In genomic region chr9:34126207-34127034, GRCh38 we compare ENCODE assay signal across 1 cellular context.
TF ChIP-seq lines count a peak whose summit lies in the region.

Gene DCAF12, minus strand, starts transcription at chr9:34126698. Its CDS starts 267 bp downstream, at chr9:34126431.

TF ChIP-seq in GM12878, 131 proteins besides CTCF, POLR2A, EP300 and RAD21 (continued from another document and continues in another):
- TF ChIP-seq, protein P1, sequence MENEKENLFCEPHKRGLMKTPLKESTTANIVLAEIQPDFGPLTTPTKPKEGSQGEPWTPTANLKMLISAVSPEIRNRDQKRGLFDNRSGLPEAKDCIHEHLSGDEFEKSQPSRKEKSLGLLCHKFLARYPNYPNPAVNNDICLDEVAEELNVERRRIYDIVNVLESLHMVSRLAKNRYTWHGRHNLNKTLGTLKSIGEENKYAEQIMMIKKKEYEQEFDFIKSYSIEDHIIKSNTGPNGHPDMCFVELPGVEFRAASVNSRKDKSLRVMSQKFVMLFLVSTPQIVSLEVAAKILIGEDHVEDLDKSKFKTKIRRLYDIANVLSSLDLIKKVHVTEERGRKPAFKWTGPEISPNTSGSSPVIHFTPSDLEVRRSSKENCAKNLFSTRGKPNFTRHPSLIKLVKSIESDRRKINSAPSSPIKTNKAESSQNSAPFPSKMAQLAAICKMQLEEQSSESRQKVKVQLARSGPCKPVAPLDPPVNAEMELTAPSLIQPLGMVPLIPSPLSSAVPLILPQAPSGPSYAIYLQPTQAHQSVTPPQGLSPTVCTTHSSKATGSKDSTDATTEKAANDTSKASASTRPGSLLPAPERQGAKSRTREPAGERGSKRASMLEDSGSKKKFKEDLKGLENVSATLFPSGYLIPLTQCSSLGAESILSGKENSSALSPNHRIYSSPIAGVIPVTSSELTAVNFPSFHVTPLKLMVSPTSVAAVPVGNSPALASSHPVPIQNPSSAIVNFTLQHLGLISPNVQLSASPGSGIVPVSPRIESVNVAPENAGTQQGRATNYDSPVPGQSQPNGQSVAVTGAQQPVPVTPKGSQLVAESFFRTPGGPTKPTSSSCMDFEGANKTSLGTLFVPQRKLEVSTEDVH (IDR thresholded peaks at IDR 0.05; ENCODE audit: low read depth, partially characterized antibody): no peak
- TF ChIP-seq ZNF622 (IDR thresholded peaks at IDR 0.05) (no peak), FOXK2 (IDR thresholded peaks at IDR 0.05) (no peak), SKIL (IDR thresholded peaks at IDR 0.05; ENCODE audit: low read depth, poor library complexity, severe bottlenecking) (no peak), CBX5 (IDR thresholded peaks at IDR 0.05; ENCODE audit: low read depth) (no peak), IRF3 (IDR thresholded peaks at IDR 0.05) (no peak), MEF2A (IDR thresholded peaks at IDR 0.05; ENCODE audit: insufficient read depth, low read depth, low read length) (no peak), EED (IDR thresholded peaks at IDR 0.05; ENCODE audit: low read depth) (peak; percentile 45; the same call in 1 of the 2 replicates), POLR2AphosphoS2 (IDR thresholded peaks at IDR 0.05; ENCODE audit: low read depth, low read length) (peak; percentile 61; the same call in 1 of the 2 replicates), CHD1 (IDR thresholded peaks at IDR 0.05; ENCODE audit: low read depth, low read length) (0 out of 2 replicates have a peak, but pooled peaks have one; percentile 14), TBL1XR1 (IDR thresholded peaks at IDR 0.05; ENCODE audit: low read depth, low read length) (0 out of 2 replicates have a peak, but pooled peaks have one; percentile 21), NFXL1 (IDR thresholded peaks at IDR 0.05; ENCODE audit: borderline replicate concordance) (no peak), SMARCA5 (IDR thresholded peaks at IDR 0.05) (0 out of 2 replicates have a peak, but pooled peaks have one; percentile 39), SRF (IDR thresholded peaks at IDR 0.05; ENCODE audit: low read depth in 2 of 2, low read length in 2 of 2) (no peak; a peak in 1 of 4 replicates), CREB1 (IDR thresholded peaks at IDR 0.05; ENCODE audit: low read depth) (peak; percentile 74; the same call in 1 of the 2 replicates), PAX5 (IDR thresholded peaks at IDR 0.05; ENCODE audit: borderline replicate concordance, low read depth, low read length) (no peak; the same call in 1 of the 2 replicates), YY1 (IDR thresholded peaks at IDR 0.05; ENCODE audit: low read depth, low read length) (peak; percentile 52; the same call in 1 of the 2 replicates), MTA3 (IDR thresholded peaks at IDR 0.05; ENCODE audit: borderline replicate concordance, low read length) (no peak), BCLAF1 (IDR thresholded peaks at IDR 0.05) (no peak), SREBF2 (IDR thresholded peaks at IDR 0.05; ENCODE audit: low read length) (no peak), REST (IDR thresholded peaks at IDR 0.05; ENCODE audit: low read depth, low read length) (no peak), IKZF2 (IDR thresholded peaks at IDR 0.05) (peak; percentile 63 to 75; a peak in 2 of 4 replicates), RFX5 (IDR thresholded peaks at IDR 0.05; ENCODE audit: low read depth, low read length) (no peak), YBX1 (IDR thresholded peaks at IDR 0.05) (no peak), PAX8 (IDR thresholded peaks at IDR 0.05) (no peak), MTA2 (IDR thresholded peaks at IDR 0.05; ENCODE audit: low read depth) (no peak), ZSCAN29 (IDR thresholded peaks at IDR 0.05) (no peak), NR2F1 (conservative IDR thresholded peaks at IDR 0.05) (peak; percentile 53; the same call in 1 of the 2 replicates), EZH2 (IDR thresholded peaks at IDR 0.05; ENCODE audit: borderline replicate concordance, control insufficient read depth, low read depth, low read length) (no peak), POLR2AphosphoS5 (IDR thresholded peaks at IDR 0.05; ENCODE audit: low read length) (peak; percentile 81), MYC (IDR thresholded peaks at IDR 0.05; ENCODE audit: insufficient read depth, insufficient read length, insufficient replicate concordance, low read length, severe bottlenecking) (peak; percentile 50), HDAC2 (IDR thresholded peaks at IDR 0.05) (no peak), ZNF274 (IDR thresholded peaks at IDR 0.05; ENCODE audit: insufficient read depth, insufficient read length) (no peak), PKNOX1 (IDR thresholded peaks at IDR 0.05) (peak; percentile 33; the same call in 1 of the 2 replicates), BMI1 (IDR thresholded peaks at IDR 0.05; ENCODE audit: borderline replicate concordance) (peak; percentile 82; the same call in 1 of the 2 replicates), IKZF1 (conservative IDR thresholded peaks at IDR 0.05) (peak; percentile 99)
- TF ChIP-seq, protein P2, sequence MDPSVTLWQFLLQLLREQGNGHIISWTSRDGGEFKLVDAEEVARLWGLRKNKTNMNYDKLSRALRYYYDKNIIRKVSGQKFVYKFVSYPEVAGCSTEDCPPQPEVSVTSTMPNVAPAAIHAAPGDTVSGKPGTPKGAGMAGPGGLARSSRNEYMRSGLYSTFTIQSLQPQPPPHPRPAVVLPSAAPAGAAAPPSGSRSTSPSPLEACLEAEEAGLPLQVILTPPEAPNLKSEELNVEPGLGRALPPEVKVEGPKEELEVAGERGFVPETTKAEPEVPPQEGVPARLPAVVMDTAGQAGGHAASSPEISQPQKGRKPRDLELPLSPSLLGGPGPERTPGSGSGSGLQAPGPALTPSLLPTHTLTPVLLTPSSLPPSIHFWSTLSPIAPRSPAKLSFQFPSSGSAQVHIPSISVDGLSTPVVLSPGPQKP (IDR thresholded peaks at IDR 0.05; ENCODE audit: low read depth, low read length): no peak
- TF ChIP-seq, protein P3, sequence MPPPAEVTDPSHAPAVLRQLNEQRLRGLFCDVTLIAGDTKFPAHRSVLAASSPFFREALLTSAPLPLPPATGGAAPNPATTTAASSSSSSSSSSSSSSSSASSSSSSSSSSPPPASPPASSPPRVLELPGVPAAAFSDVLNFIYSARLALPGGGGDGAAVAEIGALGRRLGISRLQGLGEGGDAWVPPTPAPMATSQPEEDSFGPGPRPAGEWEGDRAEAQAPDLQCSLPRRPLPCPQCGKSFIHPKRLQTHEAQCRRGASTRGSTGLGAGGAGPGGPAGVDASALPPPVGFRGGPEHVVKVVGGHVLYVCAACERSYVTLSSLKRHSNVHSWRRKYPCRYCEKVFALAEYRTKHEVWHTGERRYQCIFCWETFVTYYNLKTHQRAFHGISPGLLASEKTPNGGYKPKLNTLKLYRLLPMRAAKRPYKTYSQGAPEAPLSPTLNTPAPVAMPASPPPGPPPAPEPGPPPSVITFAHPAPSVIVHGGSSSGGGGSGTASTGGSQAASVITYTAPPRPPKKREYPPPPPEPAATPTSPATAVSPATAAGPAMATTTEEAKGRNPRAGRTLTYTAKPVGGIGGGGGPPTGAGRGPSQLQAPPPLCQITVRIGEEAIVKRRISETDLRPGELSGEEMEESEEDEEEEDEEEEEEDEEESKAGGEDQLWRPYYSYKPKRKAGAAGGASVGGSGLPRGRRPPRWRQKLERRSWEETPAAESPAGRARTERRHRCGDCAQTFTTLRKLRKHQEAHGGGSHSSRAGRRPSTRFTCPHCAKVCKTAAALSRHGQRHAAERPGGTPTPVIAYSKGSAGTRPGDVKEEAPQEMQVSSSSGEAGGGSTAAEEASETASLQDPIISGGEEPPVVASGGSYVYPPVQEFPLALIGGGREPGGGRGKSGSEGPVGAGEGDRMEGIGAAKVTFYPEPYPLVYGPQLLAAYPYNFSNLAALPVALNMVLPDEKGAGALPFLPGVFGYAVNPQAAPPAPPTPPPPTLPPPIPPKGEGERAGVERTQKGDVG (CRISPR knock-in tag; IDR thresholded peaks at IDR 0.05): no peak
- TF ChIP-seq, protein P4, sequence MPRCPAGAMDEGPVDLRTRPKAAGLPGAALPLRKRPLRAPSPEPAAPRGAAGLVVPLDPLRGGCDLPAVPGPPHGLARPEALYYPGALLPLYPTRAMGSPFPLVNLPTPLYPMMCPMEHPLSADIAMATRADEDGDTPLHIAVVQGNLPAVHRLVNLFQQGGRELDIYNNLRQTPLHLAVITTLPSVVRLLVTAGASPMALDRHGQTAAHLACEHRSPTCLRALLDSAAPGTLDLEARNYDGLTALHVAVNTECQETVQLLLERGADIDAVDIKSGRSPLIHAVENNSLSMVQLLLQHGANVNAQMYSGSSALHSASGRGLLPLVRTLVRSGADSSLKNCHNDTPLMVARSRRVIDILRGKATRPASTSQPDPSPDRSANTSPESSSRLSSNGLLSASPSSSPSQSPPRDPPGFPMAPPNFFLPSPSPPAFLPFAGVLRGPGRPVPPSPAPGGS (IDR thresholded peaks at IDR 0.05; ENCODE audit: borderline replicate concordance, insufficient read depth, low read depth, low read length, poor library complexity, severe bottlenecking): no peak
- TF ChIP-seq, protein P5, sequence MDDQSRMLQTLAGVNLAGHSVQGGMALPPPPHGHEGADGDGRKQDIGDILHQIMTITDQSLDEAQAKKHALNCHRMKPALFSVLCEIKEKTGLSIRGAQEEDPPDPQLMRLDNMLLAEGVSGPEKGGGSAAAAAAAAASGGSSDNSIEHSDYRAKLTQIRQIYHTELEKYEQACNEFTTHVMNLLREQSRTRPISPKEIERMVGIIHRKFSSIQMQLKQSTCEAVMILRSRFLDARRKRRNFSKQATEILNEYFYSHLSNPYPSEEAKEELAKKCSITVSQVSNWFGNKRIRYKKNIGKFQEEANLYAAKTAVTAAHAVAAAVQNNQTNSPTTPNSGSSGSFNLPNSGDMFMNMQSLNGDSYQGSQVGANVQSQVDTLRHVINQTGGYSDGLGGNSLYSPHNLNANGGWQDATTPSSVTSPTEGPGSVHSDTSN (IDR thresholded peaks at IDR 0.05; ENCODE audit: insufficient replicate concordance, low read depth, low read length): no peak
